15 cellular contexts compared by ENCODE assay signal in genomic region chr3:173399001-173399400, GRCh38. TPM values are rescaled to one million over a fixed set of nuclear protein-coding genes. Genes with fewer than 3 reads are reported as not detected.
DNase-seq lines count a peak whose midpoint lies in the region; ATAC-seq and TF ChIP-seq lines count a peak whose summit lies in the region.
"Had no signal": no experiment of that assay in that cellular context is flagged by ENCODE, and none has a peak within 500 bp of the region (broad histone marks: within the 10 kb centered on the region; RNA-seq: fewer than 3 reads in every experiment).

No MANE protein-coding gene starts in this region.

- no peaks in the 10 kb centered on the region for H3K4me1 ChIP-seq in SJCRH30
- H3K4me1 ChIP-seq: testis had no signal

- TF ChIP-seq CTCF in retinal pigment epithelial cell (conservative IDR thresholded peaks at IDR 0.05; ENCODE audit: low read depth, low read length), result no peak
- TF ChIP-seq CTCF in omental fat pad (IDR thresholded peaks at IDR 0.05), result no peak

- H3K27ac ChIP-seq in SJCRH30, result peak overlapping the region; percentile 87

- H3K36me3 ChIP-seq in SJCRH30, result no peaks in the 10 kb centered on the region

- no peaks in the 10 kb centered on the region for H3K9me3 ChIP-seq in SJCRH30 (replicated peaks)
- H3K9me3 ChIP-seq: testis had no signal

- DNase-seq in DMS53 (lab: John Stamatoyannopoulos, UW) (peak; percentile 34), DMS53 treated with DMSO at 0.1 percent for 48 hours (lab: John Stamatoyannopoulos, UW; ENCODE audit: unreplicated experiment) (no peak), SJCRH30 (no peak), globus pallidus (ENCODE audit: low spot score) (peak; percentile 51), retinal pigment epithelial cell (ENCODE audit: low read depth) (no peak), NAMALWA (ENCODE audit: low spot score) (no peak), omental fat pad (ENCODE audit: low spot score) (no peak)
- no peak for DNase-seq in activated effector memory CD4-positive, alpha-beta T cell treated with Interleukin-2 at 50 U/mL for 16 hours
- DNase-seq: 8988T; activated CD8-positive, alpha-beta T cell treated with anti-CD3 and anti-CD28 coated beads for 36 hours; activated naive CD4-positive, alpha-beta T cell treated with anti-CD3 and anti-CD28 coated beads, Interleukin-2, amount 10 ng/mL, durations not matched to agents 7 days and 5 days; immature natural killer cell; Kasumi-1; testis had no signal

- H3K4me3 ChIP-seq in SJCRH30 (peak overlapping the region; percentile 78), retinal pigment epithelial cell (ENCODE audit: low read length) (peak overlapping the region; percentile 56)

- no peak for ATAC-seq in omental fat pad (ENCODE audit: low FRiP score)
- ATAC-seq: activated CD8-positive, alpha-beta T cell treated with anti-CD3 and anti-CD28 coated beads for 36 hours; Panc1 had no signal

- no peaks in the 10 kb centered on the region for H3K27me3 ChIP-seq in SJCRH30
- H3K27me3 ChIP-seq: testis had no signal

RNA-seq across cellular contexts. Expression of gene NLGN1, which starts 1.5 kb away (rescaled TPM):
- total RNA-seq in SJCRH30 (2014; rRNA removed; shearing (Covaris generic)), result 15.6 and 20.7 TPM in 2 replicates
- 10 to 100 TPM in 2 of 4 donors, 1 to 10 TPM in 2; 5.3 to 17.4 (median 12.5) TPM for total RNA-seq in omental fat pad
- total RNA-seq: activated CD8-positive, alpha-beta T cell treated with anti-CD3 and anti-CD28 coated beads for 36 hours had no signal

Comparison
In these comparisons a context has a peak if more than half of its experiments do, and no peak if none do; other contexts are left out.
1. DNase-seq: peak in DMS53 (single experiment) and globus pallidus (single experiment); none in DMS53 treated with DMSO at 0.1 percent for 48 hours (single experiment), SJCRH30 (0 of 2), retinal pigment epithelial cell (single experiment), NAMALWA (single experiment), omental fat pad (single experiment) and activated effector memory CD4-positive, alpha-beta T cell treated with Interleukin-2 at 50 U/mL for 16 hours (single experiment).